10 cellular contexts compared by ENCODE assay signal in genomic region chr14:105447651-105448640, GRCh38. TPM values are rescaled to one million over a fixed set of nuclear protein-coding genes. Genes with fewer than 3 reads are reported as not detected.
DNase-seq lines count a peak whose midpoint lies in the region; ATAC-seq lines count a peak whose summit lies in the region.
"Had no signal": no experiment of that assay in that cellular context is flagged by ENCODE, and none has a peak within 500 bp of the region (broad histone marks: within the 10 kb centered on the region; RNA-seq: fewer than 3 reads in every experiment).

No MANE protein-coding gene starts in this region.

- WGBS in mesenchymal stem cell, result 94% methylated on average over 31 of the region's 31 CpGs

- H2BK120ac ChIP-seq in mesenchymal stem cell (ENCODE audit: low read depth, low read length), result no peak overlapping the region

- no peak overlapping the region for H2BK5ac ChIP-seq in mesenchymal stem cell (ENCODE audit: low read depth, low read length, poor library complexity, severe bottlenecking)

- H3K4me1 ChIP-seq in CD4-positive, alpha-beta memory T cell (ENCODE audit: insufficient read depth, low read length), result no peaks in the 10 kb centered on the region
- peaks cover 18% of the 10 kb centered on the region for H3K4me1 ChIP-seq in mesenchymal stem cell (ENCODE audit: control insufficient read depth, insufficient read depth, low read depth, low read length)
- H3K4me1 ChIP-seq: uterus had no signal

- no peak overlapping the region for H3K4me3 ChIP-seq in CD4-positive, alpha-beta memory T cell (ENCODE audit: low read length in 2 of 2)
- no peak overlapping the region for H3K4me3 ChIP-seq in mesenchymal stem cell (ENCODE audit: insufficient read depth in 1 of 2, low read depth in 1 of 2, low read length in 2 of 2)
- H3K4me3 ChIP-seq: smooth muscle cell, uterus had no signal

- H3K36me3 ChIP-seq in CD4-positive, alpha-beta memory T cell (ENCODE audit: insufficient read depth, low read length), result peaks cover 8% of the 10 kb centered on the region
- peaks cover 32 to 81% of the 10 kb centered on the region in 2 experiments for H3K36me3 ChIP-seq in mesenchymal stem cell (ENCODE audit: control insufficient read depth in 1 of 2, insufficient read depth in 2 of 2, low read depth in 1 of 2, low read length in 2 of 2)
- H3K36me3 ChIP-seq: uterus had no signal

- H3K4me3 Mint-ChIP-seq in CD4-positive, alpha-beta memory T cell, result no peak overlapping the region
- H3K4me3 Mint-ChIP-seq in activated T-helper 17 cell treated with anti-CD3 and anti-CD28 coated beads, Interleukin-2, amount 50 U/mL, for 72 hours, result no peak overlapping the region
- no peak overlapping the region for H3K4me3 Mint-ChIP-seq in activated CD4-positive, alpha-beta T cell treated with anti-CD3 and anti-CD28 coated beads, Interleukin-2, amount 10 ng/mL, durations not matched to agents 24 days and 14 days
- no peak overlapping the region for H3K4me3 Mint-ChIP-seq in immature natural killer cell
- H3K4me3 Mint-ChIP-seq: naive B cell had no signal

- H4K8ac ChIP-seq in mesenchymal stem cell (ENCODE audit: low read length), result peak overlapping the region; percentile 23

- POLR2A ChIA-PET in CD4-positive, alpha-beta memory T cell (lab: Charles Lee; ENCODE audit: partially characterized antibody), result interaction anchor here (0.9 to 3.2 kb wide), 6 partner anchors 24 to 77 kb away, joined by 3 to 29 read pairs (median 4); partner anchors contain the start of gene CRIP1

- no peak overlapping the region for H3K4ac ChIP-seq in mesenchymal stem cell (ENCODE audit: low read depth in 1 of 2, low read length in 2 of 2)

- H2BK15ac ChIP-seq in mesenchymal stem cell (ENCODE audit: low read depth, poor library complexity, severe bottlenecking), result no peak overlapping the region

- H3K9me3 ChIP-seq in CD4-positive, alpha-beta memory T cell (ENCODE audit: control insufficient read depth in 1 of 2, low read length in 2 of 2), result no peaks in the 10 kb centered on the region
- H3K9me3 ChIP-seq in mesenchymal stem cell (ENCODE audit: control insufficient read depth, low read length), result no peaks in the 10 kb centered on the region
- H3K9me3 ChIP-seq: uterus had no signal

- H2BK12ac ChIP-seq in mesenchymal stem cell (ENCODE audit: low read length in 2 of 2), result no peak overlapping the region

- H3K18ac ChIP-seq in mesenchymal stem cell (ENCODE audit: low read depth in 1 of 2, low read length in 2 of 2), result no peak overlapping the region

- intact Hi-C loops in CD4-positive, alpha-beta memory T cell (cut with micrococcal nuclease), result loop anchor here (1.0 to 10.0 kb wide), 3 partner anchors 33 to 73 kb away; no protein-coding TSS in a partner anchor
- intact Hi-C loops in activated CD4-positive, alpha-beta T cell treated with anti-CD3 and anti-CD28 coated beads, Interleukin-2, amount 10 ng/mL, durations not matched to agents 24 days and 14 days (cut with micrococcal nuclease), result no loop called here

- H3K27me3 Mint-ChIP-seq in CD4-positive, alpha-beta memory T cell, result no peaks in the 10 kb centered on the region
- H3K27me3 Mint-ChIP-seq in activated T-helper 17 cell treated with anti-CD3 and anti-CD28 coated beads, Interleukin-2, amount 50 U/mL, for 72 hours, result no peaks in the 10 kb centered on the region
- H3K27me3 Mint-ChIP-seq in activated CD4-positive, alpha-beta T cell treated with anti-CD3 and anti-CD28 coated beads, Interleukin-2, amount 10 ng/mL, durations not matched to agents 24 days and 14 days, result no peaks in the 10 kb centered on the region
- H3K27me3 Mint-ChIP-seq in immature natural killer cell (ENCODE audit: low read depth in 3 of 3), result peaks cover 0 to 2% (median 0%) of the 10 kb centered on the region in 3 donors
- H3K27me3 Mint-ChIP-seq: naive B cell had no signal

- no peak for DNase-seq in CD4-positive, alpha-beta memory T cell
- DNase-seq in mesenchymal stem cell (no peak), COR-L47 (lab: John Stamatoyannopoulos, UW) (no peak), immature natural killer cell (no peak)
- DNase-seq in activated CD4-positive, alpha-beta T cell treated with anti-CD3 and anti-CD28 coated beads, Interleukin-2, amount 10 ng/mL, durations not matched to agents 24 days and 14 days, result no peak
- DNase-seq: NCI-H187 treated with DMSO at 0.1 percent for 48 hours had no signal

- peak; percentile 6 for ATAC-seq in activated T-helper 17 cell treated with anti-CD3 and anti-CD28 coated beads, Interleukin-2, amount 50 U/mL, for 72 hours (replicated peaks)

- CTCF ChIA-PET in CD4-positive, alpha-beta memory T cell (lab: Charles Lee; ENCODE audit: partially characterized antibody), result interaction anchor here (0.7 to 3.1 kb wide), 8 partner anchors 8 to 81 kb away, joined by 3 to 20 read pairs (median 4); partner anchors contain the start of gene CRIP1

- no peak overlapping the region for H3K14ac ChIP-seq in mesenchymal stem cell (ENCODE audit: low read length in 2 of 2)

- peaks cover 56% of the 10 kb centered on the region for H3K79me1 ChIP-seq in mesenchymal stem cell (replicated peaks; ENCODE audit: low read length, poor library complexity, severe bottlenecking)

- H3K27me3 ChIP-seq in CD4-positive, alpha-beta memory T cell (ENCODE audit: insufficient read depth, low read length), result no peaks in the 10 kb centered on the region
- no peaks in the 10 kb centered on the region for H3K27me3 ChIP-seq in mesenchymal stem cell (ENCODE audit: control insufficient read depth in 1 of 2, insufficient read depth in 1 of 2, low read length in 2 of 2)
- H3K27me3 ChIP-seq: uterus had no signal

- H3K4me2 ChIP-seq in mesenchymal stem cell (ENCODE audit: low read length, poor library complexity, severe bottlenecking), result no peak overlapping the region
- H3K4me2 ChIP-seq: smooth muscle cell had no signal

- H3K27ac ChIP-seq in CD4-positive, alpha-beta memory T cell (ENCODE audit: low read depth, low read length), result no peak overlapping the region
- H3K27ac ChIP-seq in mesenchymal stem cell (ENCODE audit: low read length, poor library complexity, severe bottlenecking), result no peak overlapping the region

- peak overlapping the region in 4 of 7 donors; percentile 15 to 60 (median 32) for H3K27ac Mint-ChIP-seq in CD4-positive, alpha-beta memory T cell
- H3K27ac Mint-ChIP-seq in activated T-helper 17 cell treated with anti-CD3 and anti-CD28 coated beads, Interleukin-2, amount 50 U/mL, for 72 hours, result no peak overlapping the region
- H3K27ac Mint-ChIP-seq in activated CD4-positive, alpha-beta T cell treated with anti-CD3 and anti-CD28 coated beads, Interleukin-2, amount 10 ng/mL, durations not matched to agents 24 days and 14 days, result no peak overlapping the region
- peak overlapping the region in 1 of 6 donors; percentile 61 for H3K27ac Mint-ChIP-seq in immature natural killer cell

- no peak overlapping the region for H2AK5ac ChIP-seq in mesenchymal stem cell (ENCODE audit: low read length, severe bottlenecking)

- H2AFZ ChIP-seq in mesenchymal stem cell (ENCODE audit: low read depth, low read length), result no peak overlapping the region

- peak overlapping the region in 1 of 2 experiments; percentile 23 for H3K23ac ChIP-seq in mesenchymal stem cell (ENCODE audit: low read length in 2 of 2)

- H4K91ac ChIP-seq in mesenchymal stem cell (ENCODE audit: low read length), result no peak overlapping the region

- peaks cover 0 to 2% (median 0%) of the 10 kb centered on the region in 8 donors for H3K9me3 Mint-ChIP-seq in CD4-positive, alpha-beta memory T cell
- H3K9me3 Mint-ChIP-seq in activated T-helper 17 cell treated with anti-CD3 and anti-CD28 coated beads, Interleukin-2, amount 50 U/mL, for 72 hours, result no peaks in the 10 kb centered on the region
- no peaks in the 10 kb centered on the region for H3K9me3 Mint-ChIP-seq in activated CD4-positive, alpha-beta T cell treated with anti-CD3 and anti-CD28 coated beads, Interleukin-2, amount 10 ng/mL, durations not matched to agents 24 days and 14 days
- H3K9me3 Mint-ChIP-seq in immature natural killer cell, result no peaks in the 10 kb centered on the region
- H3K9me3 Mint-ChIP-seq: naive B cell had no signal

- H3K4me1 Mint-ChIP-seq in CD4-positive, alpha-beta memory T cell, result no peaks in the 10 kb centered on the region
- no peaks in the 10 kb centered on the region for H3K4me1 Mint-ChIP-seq in activated T-helper 17 cell treated with anti-CD3 and anti-CD28 coated beads, Interleukin-2, amount 50 U/mL, for 72 hours
- H3K4me1 Mint-ChIP-seq in activated CD4-positive, alpha-beta T cell treated with anti-CD3 and anti-CD28 coated beads, Interleukin-2, amount 10 ng/mL, durations not matched to agents 24 days and 14 days, result no peaks in the 10 kb centered on the region
- H3K4me1 Mint-ChIP-seq in immature natural killer cell, result no peaks in the 10 kb centered on the region

- peak overlapping the region; percentile 87 for H3K9ac ChIP-seq in mesenchymal stem cell (ENCODE audit: low read length)

- H3K36me3 Mint-ChIP-seq in CD4-positive, alpha-beta memory T cell, result peaks cover 4 to 8% of the 10 kb centered on the region in 2 donors
- peaks cover 18% of the 10 kb centered on the region for H3K36me3 Mint-ChIP-seq in activated T-helper 17 cell treated with anti-CD3 and anti-CD28 coated beads, Interleukin-2, amount 50 U/mL, for 72 hours (ENCODE audit: low read depth)
- H3K36me3 Mint-ChIP-seq in activated CD4-positive, alpha-beta T cell treated with anti-CD3 and anti-CD28 coated beads, Interleukin-2, amount 10 ng/mL, durations not matched to agents 24 days and 14 days (ENCODE audit: low read depth), result peaks cover 6% of the 10 kb centered on the region
- peaks cover 3 to 7% (median 3%) of the 10 kb centered on the region in 3 donors for H3K36me3 Mint-ChIP-seq in immature natural killer cell

RNA-seq across cellular contexts. Expression of gene CRIP2, which starts 26.7 kb away (rescaled TPM):
- total RNA-seq in CD4-positive, alpha-beta memory T cell, result 10 to 100 TPM; 12.1 to 13.0 TPM
- 100 to 1,000 TPM in 1 of 2 donors, 10 to 100 TPM in 1; 84.5 to 256 TPM for polyA plus RNA-seq in CD4-positive, alpha-beta memory T cell
- total RNA-seq in activated T-helper 17 cell treated with anti-CD3 and anti-CD28 coated beads, Interleukin-2, amount 50 U/mL, for 72 hours, result 1 to 10 TPM in 1 of 2 donors, under 1 TPM in 1; 0.97 to 2.2 TPM
- 120 TPM for polyA plus RNA-seq in mesenchymal stem cell (2013, experiment 1 of 2)
- polyA plus RNA-seq in mesenchymal stem cell (2013, experiment 2 of 2), result 119 TPM
- 0.37 and 0.43 TPM in 2 replicates for total RNA-seq in activated CD4-positive, alpha-beta T cell treated with anti-CD3 and anti-CD28 coated beads, Interleukin-2, amount 10 ng/mL, durations not matched to agents 24 days and 14 days
- polyA plus RNA-seq in immature natural killer cell, result 10 to 100 TPM in 2 of 3 donors, 1 to 10 TPM in 1; 5.7 to 30.2 (median 18.1) TPM

RNA-seq across cellular contexts. Expression of gene MTA1, which starts 28.3 kb away (rescaled TPM):
- total RNA-seq in CD4-positive, alpha-beta memory T cell, result 100 to 1,000 TPM; 122 to 123 TPM
- polyA plus RNA-seq in CD4-positive, alpha-beta memory T cell, result 1 to 10 TPM; 1.5 to 6.0 TPM
- 100 to 1,000 TPM in 1 of 2 donors, 10 to 100 TPM in 1; 99.4 to 144 TPM for total RNA-seq in activated T-helper 17 cell treated with anti-CD3 and anti-CD28 coated beads, Interleukin-2, amount 50 U/mL, for 72 hours
- polyA plus RNA-seq in mesenchymal stem cell (2013, experiment 1 of 2), result 66.6 TPM
- polyA plus RNA-seq in mesenchymal stem cell (2013, experiment 2 of 2), result 63.2 TPM
- total RNA-seq in activated CD4-positive, alpha-beta T cell treated with anti-CD3 and anti-CD28 coated beads, Interleukin-2, amount 10 ng/mL, durations not matched to agents 24 days and 14 days, result 187 and 192 TPM in 2 replicates
- 1 to 10 TPM in 2 of 3 donors, under 1 TPM in 1; 0.82 to 3.0 (median 2.8) TPM for polyA plus RNA-seq in immature natural killer cell

RNA-seq across cellular contexts. Expression of gene CRIP1, which starts 38.7 kb away (rescaled TPM):
- 100 to 1,000 TPM; 276 to 290 TPM for total RNA-seq in CD4-positive, alpha-beta memory T cell
- polyA plus RNA-seq in CD4-positive, alpha-beta memory T cell, result 1,000 to 10,000 TPM; 1,440 to 2,028 TPM
- total RNA-seq in activated T-helper 17 cell treated with anti-CD3 and anti-CD28 coated beads, Interleukin-2, amount 50 U/mL, for 72 hours, result 100 to 1,000 TPM; 271 to 358 TPM
- 40.7 TPM for polyA plus RNA-seq in mesenchymal stem cell (2013, experiment 1 of 2)
- polyA plus RNA-seq in mesenchymal stem cell (2013, experiment 2 of 2), result 42.6 TPM
- 99.3 and 110 TPM in 2 replicates for total RNA-seq in activated CD4-positive, alpha-beta T cell treated with anti-CD3 and anti-CD28 coated beads, Interleukin-2, amount 10 ng/mL, durations not matched to agents 24 days and 14 days
- polyA plus RNA-seq in immature natural killer cell, result 1,000 to 10,000 TPM in 1 of 3 donors, 100 to 1,000 TPM in 2; 921 to 1,915 (median 940) TPM

RNA-seq across cellular contexts. Expression of gene TEDC1, which starts 43.1 kb away (rescaled TPM):
- 10 to 100 TPM; 25.4 to 30.2 TPM for total RNA-seq in CD4-positive, alpha-beta memory T cell
- polyA plus RNA-seq in CD4-positive, alpha-beta memory T cell, result 10 to 100 TPM; 10.2 to 10.4 TPM
- 10 to 100 TPM; 23.3 to 39.1 TPM for total RNA-seq in activated T-helper 17 cell treated with anti-CD3 and anti-CD28 coated beads, Interleukin-2, amount 50 U/mL, for 72 hours
- polyA plus RNA-seq in mesenchymal stem cell (2013, experiment 1 of 2), result 2.3 TPM
- 2.5 TPM for polyA plus RNA-seq in mesenchymal stem cell (2013, experiment 2 of 2)
- 41.4 and 43.3 TPM in 2 replicates for total RNA-seq in activated CD4-positive, alpha-beta T cell treated with anti-CD3 and anti-CD28 coated beads, Interleukin-2, amount 10 ng/mL, durations not matched to agents 24 days and 14 days
- polyA plus RNA-seq in immature natural killer cell, result 10 to 100 TPM; 11.4 to 20.3 (median 15.9) TPM

RNA-seq across cellular contexts. Expression of gene TEX22, which starts 49.6 kb away (rescaled TPM):
- 1 to 10 TPM; 4.7 to 7.5 TPM for total RNA-seq in CD4-positive, alpha-beta memory T cell
- not detected for polyA plus RNA-seq in CD4-positive, alpha-beta memory T cell
- 1 to 10 TPM in 1 of 2 donors, under 1 TPM in 1; 0.95 to 3.7 TPM for total RNA-seq in activated T-helper 17 cell treated with anti-CD3 and anti-CD28 coated beads, Interleukin-2, amount 50 U/mL, for 72 hours
- polyA plus RNA-seq in mesenchymal stem cell (2013, experiment 1 of 2), result 0.06 TPM
- polyA plus RNA-seq in mesenchymal stem cell (2013, experiment 2 of 2), result 0.04 TPM
- total RNA-seq in activated CD4-positive, alpha-beta T cell treated with anti-CD3 and anti-CD28 coated beads, Interleukin-2, amount 10 ng/mL, durations not matched to agents 24 days and 14 days, result 5.7 and 6.4 TPM in 2 replicates
- 1 to 10 TPM in 1 of 3 donors, under 1 TPM in 2; 0.52 to 1.0 (median 0.79) TPM for polyA plus RNA-seq in immature natural killer cell

Comparison
In these comparisons a context has a peak if more than half of its experiments do, and no peak if none do; other contexts are left out.
1. H3K27ac Mint-ChIP-seq: peak in CD4-positive, alpha-beta memory T cell (4 of 7); none in activated T-helper 17 cell treated with anti-CD3 and anti-CD28 coated beads, Interleukin-2, amount 50 U/mL, for 72 hours (single experiment) and activated CD4-positive, alpha-beta T cell treated with anti-CD3 and anti-CD28 coated beads, Interleukin-2, amount 10 ng/mL, durations not matched to agents 24 days and 14 days (single experiment).